In the genomic region with DNA sequence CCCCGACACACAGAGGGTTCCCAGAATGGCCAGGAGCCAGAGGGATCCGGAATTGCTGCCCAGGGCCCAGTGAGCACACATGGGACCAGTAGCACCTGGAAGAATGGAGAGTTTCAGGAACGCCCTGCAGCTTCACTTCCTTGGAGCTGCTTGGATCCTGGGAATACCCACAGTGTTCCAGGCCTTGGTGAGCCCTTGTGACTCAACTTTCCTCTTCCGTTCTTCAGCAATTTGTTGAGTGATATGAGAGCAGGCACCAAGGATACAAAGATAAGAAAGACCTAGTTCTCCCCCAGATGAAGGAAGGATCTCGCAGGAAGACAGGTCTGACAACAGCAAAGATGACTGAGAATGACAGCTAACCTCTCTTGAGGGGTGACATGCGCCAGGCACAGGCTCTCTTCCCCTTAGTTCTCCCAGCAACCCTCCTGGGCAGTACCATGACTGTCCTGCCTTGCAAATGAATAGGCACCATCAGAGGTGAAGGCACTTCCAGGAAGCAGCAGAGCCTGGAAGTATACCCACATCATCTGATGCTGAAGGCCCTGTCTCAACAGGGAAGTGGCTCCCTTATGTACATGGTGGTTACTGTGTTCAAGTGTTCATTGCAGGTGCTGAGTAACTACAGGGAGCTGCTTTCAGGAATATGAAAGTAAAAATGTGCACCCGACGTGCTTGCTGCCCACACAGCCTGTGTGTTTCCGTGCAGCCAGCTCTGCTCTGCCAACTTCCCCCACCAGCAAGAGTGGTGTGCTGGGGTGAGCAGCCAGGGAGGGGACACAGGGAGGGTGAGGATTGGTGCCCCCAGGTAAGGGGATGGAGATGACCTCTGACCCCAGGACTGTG, we compare ENCODE assay signal across 1 cellular context.
TF ChIP-seq lines count a peak whose summit lies in the region.

No MANE protein-coding gene starts in this region.

TF ChIP-seq in HepG2, 621 proteins besides CTCF, POLR2A, EP300 and RAD21 (continued from another document):
- TF ChIP-seq, protein P1, sequence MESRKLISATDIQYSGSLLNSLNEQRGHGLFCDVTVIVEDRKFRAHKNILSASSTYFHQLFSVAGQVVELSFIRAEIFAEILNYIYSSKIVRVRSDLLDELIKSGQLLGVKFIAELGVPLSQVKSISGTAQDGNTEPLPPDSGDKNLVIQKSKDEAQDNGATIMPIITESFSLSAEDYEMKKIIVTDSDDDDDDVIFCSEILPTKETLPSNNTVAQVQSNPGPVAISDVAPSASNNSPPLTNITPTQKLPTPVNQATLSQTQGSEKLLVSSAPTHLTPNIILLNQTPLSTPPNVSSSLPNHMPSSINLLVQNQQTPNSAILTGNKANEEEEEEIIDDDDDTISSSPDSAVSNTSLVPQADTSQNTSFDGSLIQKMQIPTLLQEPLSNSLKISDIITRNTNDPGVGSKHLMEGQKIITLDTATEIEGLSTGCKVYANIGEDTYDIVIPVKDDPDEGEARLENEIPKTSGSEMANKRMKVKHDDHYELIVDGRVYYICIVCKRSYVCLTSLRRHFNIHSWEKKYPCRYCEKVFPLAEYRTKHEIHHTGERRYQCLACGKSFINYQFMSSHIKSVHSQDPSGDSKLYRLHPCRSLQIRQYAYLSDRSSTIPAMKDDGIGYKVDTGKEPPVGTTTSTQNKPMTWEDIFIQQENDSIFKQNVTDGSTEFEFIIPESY (CRISPR knock-in tag; IDR thresholded peaks at IDR 0.05): no peak
- TF ChIP-seq NR2F6 (IDR thresholded peaks at IDR 0.05) (no peak), NR2F6 (CRISPR knock-in tag; IDR thresholded peaks at IDR 0.05) (0 out of 2 replicates have a peak, but pooled peaks have one; percentile 5), NR2C2 (CRISPR knock-in tag; IDR thresholded peaks at IDR 0.05; ENCODE audit: borderline replicate concordance) (0 out of 2 replicates have a peak, but pooled peaks have one; percentile 27), SOX13 (IDR thresholded peaks at IDR 0.05) (no peak), SOX13 (CRISPR knock-in tag; conservative IDR thresholded peaks at IDR 0.05 in 1 of 2, IDR thresholded peaks at IDR 0.05 in 1 of 2) (no peak), FOSL1 (CRISPR knock-in tag; IDR thresholded peaks at IDR 0.05; ENCODE audit: borderline replicate concordance) (no peak), FUBP1 (CRISPR knock-in tag; IDR thresholded peaks at IDR 0.05; ENCODE audit: borderline replicate concordance) (no peak), GLI4 (CRISPR knock-in tag; IDR thresholded peaks at IDR 0.05; ENCODE audit: borderline replicate concordance) (no peak), NR1H2 (CRISPR knock-in tag; IDR thresholded peaks at IDR 0.05; ENCODE audit: borderline replicate concordance, low read depth) (no peak), SNAPC2 (CRISPR knock-in tag; IDR thresholded peaks at IDR 0.05) (0 out of 2 replicates have a peak, but pooled peaks have one; percentile 16), ZNF232 (CRISPR knock-in tag; IDR thresholded peaks at IDR 0.05; ENCODE audit: borderline replicate concordance) (no peak), ZBTB1 (CRISPR knock-in tag; IDR thresholded peaks at IDR 0.05; ENCODE audit: borderline replicate concordance) (no peak), NRL (CRISPR knock-in tag; IDR thresholded peaks at IDR 0.05; ENCODE audit: borderline replicate concordance) (no peak), CEBPG (CRISPR knock-in tag; IDR thresholded peaks at IDR 0.05) (no peak), ZBTB26 (CRISPR knock-in tag; IDR thresholded peaks at IDR 0.05; ENCODE audit: borderline replicate concordance) (no peak), MAZ (IDR thresholded peaks at IDR 0.05; ENCODE audit: borderline replicate concordance, low read depth, low read length) (no peak), MAZ (CRISPR knock-in tag; IDR thresholded peaks at IDR 0.05; ENCODE audit: low read depth) (peak; percentile 42; the same call in 1 of the 2 replicates), SRSF4 (IDR thresholded peaks at IDR 0.05; ENCODE audit: low read depth, low read length, poor library complexity, severe bottlenecking) (no peak)
- TF ChIP-seq, protein P2, sequence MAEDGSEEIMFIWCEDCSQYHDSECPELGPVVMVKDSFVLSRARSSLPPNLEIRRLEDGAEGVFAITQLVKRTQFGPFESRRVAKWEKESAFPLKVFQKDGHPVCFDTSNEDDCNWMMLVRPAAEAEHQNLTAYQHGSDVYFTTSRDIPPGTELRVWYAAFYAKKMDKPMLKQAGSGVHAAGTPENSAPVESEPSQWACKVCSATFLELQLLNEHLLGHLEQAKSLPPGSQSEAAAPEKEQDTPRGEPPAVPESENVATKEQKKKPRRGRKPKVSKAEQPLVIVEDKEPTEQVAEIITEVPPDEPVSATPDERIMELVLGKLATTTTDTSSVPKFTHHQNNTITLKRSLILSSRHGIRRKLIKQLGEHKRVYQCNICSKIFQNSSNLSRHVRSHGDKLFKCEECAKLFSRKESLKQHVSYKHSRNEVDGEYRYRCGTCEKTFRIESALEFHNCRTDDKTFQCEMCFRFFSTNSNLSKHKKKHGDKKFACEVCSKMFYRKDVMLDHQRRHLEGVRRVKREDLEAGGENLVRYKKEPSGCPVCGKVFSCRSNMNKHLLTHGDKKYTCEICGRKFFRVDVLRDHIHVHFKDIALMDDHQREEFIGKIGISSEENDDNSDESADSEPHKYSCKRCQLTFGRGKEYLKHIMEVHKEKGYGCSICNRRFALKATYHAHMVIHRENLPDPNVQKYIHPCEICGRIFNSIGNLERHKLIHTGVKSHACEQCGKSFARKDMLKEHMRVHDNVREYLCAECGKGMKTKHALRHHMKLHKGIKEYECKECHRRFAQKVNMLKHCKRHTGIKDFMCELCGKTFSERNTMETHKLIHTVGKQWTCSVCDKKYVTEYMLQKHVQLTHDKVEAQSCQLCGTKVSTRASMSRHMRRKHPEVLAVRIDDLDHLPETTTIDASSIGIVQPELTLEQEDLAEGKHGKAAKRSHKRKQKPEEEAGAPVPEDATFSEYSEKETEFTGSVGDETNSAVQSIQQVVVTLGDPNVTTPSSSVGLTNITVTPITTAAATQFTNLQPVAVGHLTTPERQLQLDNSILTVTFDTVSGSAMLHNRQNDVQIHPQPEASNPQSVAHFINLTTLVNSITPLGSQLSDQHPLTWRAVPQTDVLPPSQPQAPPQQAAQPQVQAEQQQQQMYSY (CRISPR knock-in tag; IDR thresholded peaks at IDR 0.05): no peak
- TF ChIP-seq, protein P3, sequence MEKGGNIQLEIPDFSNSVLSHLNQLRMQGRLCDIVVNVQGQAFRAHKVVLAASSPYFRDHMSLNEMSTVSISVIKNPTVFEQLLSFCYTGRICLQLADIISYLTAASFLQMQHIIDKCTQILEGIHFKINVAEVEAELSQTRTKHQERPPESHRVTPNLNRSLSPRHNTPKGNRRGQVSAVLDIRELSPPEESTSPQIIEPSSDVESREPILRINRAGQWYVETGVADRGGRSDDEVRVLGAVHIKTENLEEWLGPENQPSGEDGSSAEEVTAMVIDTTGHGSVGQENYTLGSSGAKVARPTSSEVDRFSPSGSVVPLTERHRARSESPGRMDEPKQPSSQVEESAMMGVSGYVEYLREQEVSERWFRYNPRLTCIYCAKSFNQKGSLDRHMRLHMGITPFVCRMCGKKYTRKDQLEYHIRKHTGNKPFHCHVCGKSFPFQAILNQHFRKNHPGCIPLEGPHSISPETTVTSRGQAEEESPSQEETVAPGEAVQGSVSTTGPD (CRISPR knock-in tag; IDR thresholded peaks at IDR 0.05): no peak
- TF ChIP-seq, protein P4, sequence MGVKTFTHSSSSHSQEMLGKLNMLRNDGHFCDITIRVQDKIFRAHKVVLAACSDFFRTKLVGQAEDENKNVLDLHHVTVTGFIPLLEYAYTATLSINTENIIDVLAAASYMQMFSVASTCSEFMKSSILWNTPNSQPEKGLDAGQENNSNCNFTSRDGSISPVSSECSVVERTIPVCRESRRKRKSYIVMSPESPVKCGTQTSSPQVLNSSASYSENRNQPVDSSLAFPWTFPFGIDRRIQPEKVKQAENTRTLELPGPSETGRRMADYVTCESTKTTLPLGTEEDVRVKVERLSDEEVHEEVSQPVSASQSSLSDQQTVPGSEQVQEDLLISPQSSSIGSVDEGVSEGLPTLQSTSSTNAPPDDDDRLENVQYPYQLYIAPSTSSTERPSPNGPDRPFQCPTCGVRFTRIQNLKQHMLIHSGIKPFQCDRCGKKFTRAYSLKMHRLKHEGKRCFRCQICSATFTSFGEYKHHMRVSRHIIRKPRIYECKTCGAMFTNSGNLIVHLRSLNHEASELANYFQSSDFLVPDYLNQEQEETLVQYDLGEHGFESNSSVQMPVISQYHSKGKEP (CRISPR knock-in tag; IDR thresholded peaks at IDR 0.05): no peak
- TF ChIP-seq, protein P5, sequence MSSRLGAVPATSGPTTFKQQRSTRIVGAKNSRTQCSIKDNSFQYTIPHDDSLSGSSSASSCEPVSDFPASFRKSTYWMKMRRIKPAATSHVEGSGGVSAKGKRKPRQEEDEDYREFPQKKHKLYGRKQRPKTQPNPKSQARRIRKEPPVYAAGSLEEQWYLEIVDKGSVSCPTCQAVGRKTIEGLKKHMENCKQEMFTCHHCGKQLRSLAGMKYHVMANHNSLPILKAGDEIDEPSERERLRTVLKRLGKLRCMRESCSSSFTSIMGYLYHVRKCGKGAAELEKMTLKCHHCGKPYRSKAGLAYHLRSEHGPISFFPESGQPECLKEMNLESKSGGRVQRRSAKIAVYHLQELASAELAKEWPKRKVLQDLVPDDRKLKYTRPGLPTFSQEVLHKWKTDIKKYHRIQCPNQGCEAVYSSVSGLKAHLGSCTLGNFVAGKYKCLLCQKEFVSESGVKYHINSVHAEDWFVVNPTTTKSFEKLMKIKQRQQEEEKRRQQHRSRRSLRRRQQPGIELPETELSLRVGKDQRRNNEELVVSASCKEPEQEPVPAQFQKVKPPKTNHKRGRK (CRISPR knock-in tag; IDR thresholded peaks at IDR 0.05): no peak
TF ChIP-seq in HepG2: peak in this region for 11.
